8 cellular contexts compared by ENCODE assay signal in the genomic region with DNA sequence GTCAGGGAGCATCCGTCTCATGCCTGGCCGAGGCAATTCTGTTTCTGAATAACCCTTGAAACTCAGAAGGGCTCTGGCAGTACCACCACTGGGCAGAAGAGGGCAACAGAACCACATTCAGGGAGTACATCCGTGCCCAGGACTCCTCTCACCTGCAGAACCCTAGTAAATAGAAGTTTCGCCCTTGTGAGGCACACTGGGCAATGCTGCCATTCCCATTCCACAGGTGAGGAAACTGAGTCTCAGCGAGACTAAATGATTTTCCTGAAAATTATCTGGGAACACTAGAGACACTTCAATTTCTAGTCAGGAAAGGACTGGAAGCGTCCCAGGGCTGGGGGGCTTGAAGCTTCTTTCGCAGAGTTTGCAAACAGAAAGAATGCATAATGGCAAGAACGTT.
DNase-seq lines count a peak whose midpoint lies in the region; ATAC-seq and TF ChIP-seq lines count a peak whose summit lies in the region.

No MANE protein-coding gene starts in this region.

- DNase-seq in Caki2 (ENCODE audit: low read depth) (peak; percentile 47), GM20000 (ENCODE audit: low spot score) (peak; percentile 60), SJCRH30 (peak; percentile 52 to 71), germinal center (ENCODE audit: low spot score) (peak; percentile 59), pons (ENCODE audit: low spot score) (peak; percentile 70), aorta (peak; percentile 76 to 89)
- DNase-seq in Jurkat, Clone E6-1 (ENCODE audit: low read depth, low spot score), result peak; percentile 59
- DNase-seq in activated effector memory CD4-positive, alpha-beta T cell treated with anti-CD3 and anti-CD28 coated beads, Interleukin-2, amount 50 U/mL, for 16 hours, result peak; percentile 87

- H3K27me3 ChIP-seq in SJCRH30 (peaks cover 6% of the 10 kb centered on the region; the same call in 1 of the 2 replicates), aorta (ENCODE audit: control insufficient read depth in 1 of 2, insufficient read depth in 2 of 2, low read length in 1 of 2) (no peaks in the 10 kb centered on the region)

- peak; percentile 73 for TF ChIP-seq CTCF in GM20000 (IDR thresholded peaks at IDR 0.05; ENCODE audit: extremely low read depth, missing control alignments)

- H3K36me3 ChIP-seq in SJCRH30 (no peaks in the 10 kb centered on the region), aorta (ENCODE audit: control insufficient read depth in 1 of 2, insufficient read depth in 2 of 2, low read length in 1 of 2) (peaks cover 0 to 1% of the 10 kb centered on the region in 2 donors)

- no peak overlapping the region for H3K4me3 ChIP-seq in Jurkat, Clone E6-1 (ENCODE audit: low read length)
- H3K4me3 ChIP-seq in SJCRH30, result no peak overlapping the region
- no peak overlapping the region for H3K4me3 ChIP-seq in aorta (ENCODE audit: low read length in 2 of 2)

- in situ Hi-C loops in Caki2 (cut with HindIII; ENCODE audit: low pct_unique_long_range_greater_than_20kb, low sequenced_read_pairs), result loop anchor here (10.0 to 25.0 kb wide), 2 partner anchors 84 to 276 kb away; no protein-coding TSS in a partner anchor

- peak; percentile 82 for ATAC-seq in aorta (ENCODE audit: low FRiP score)

- H3K9me3 ChIP-seq in SJCRH30 (replicated peaks), result no peaks in the 10 kb centered on the region
- no peaks in the 10 kb centered on the region for H3K9me3 ChIP-seq in aorta (ENCODE audit: control insufficient read depth, low read length)

- WGBS in aorta, 2 donors, result 36 to 39% methylated on average over 8 of the region's 8 CpGs

- intact Hi-C loops in aorta (cut with DNase I), result loop anchor here (2.0 to 5.0 kb wide), 3 partner anchors 44 to 281 kb away; no protein-coding TSS in a partner anchor

- no peak overlapping the region for H3K27ac ChIP-seq in SJCRH30
- H3K27ac ChIP-seq in aorta (ENCODE audit: low read depth in 1 of 2, low read length in 2 of 2), result no peak overlapping the region

- H3K4me1 ChIP-seq in SJCRH30, result no peaks in the 10 kb centered on the region
- peaks cover 2 to 3% of the 10 kb centered on the region in 2 donors for H3K4me1 ChIP-seq in aorta (ENCODE audit: control insufficient read depth in 1 of 2, insufficient read depth in 2 of 2, low read length in 2 of 2)
